In genomic region chr12:57226588-57227314, GRCh38 we compare ENCODE assay signal across 1 cellular context.
TF ChIP-seq lines count a peak whose summit lies in the region.

No MANE protein-coding gene starts in this region.

TF ChIP-seq in HepG2, 621 proteins besides CTCF, POLR2A, EP300 and RAD21:
- peak; percentile 96 for TF ChIP-seq ZNF205 (CRISPR knock-in tag; IDR thresholded peaks at IDR 0.05)
- TF ChIP-seq NR2F2 (IDR thresholded peaks at IDR 0.05; ENCODE audit: borderline replicate concordance, low read depth): no peak
- TF ChIP-seq, protein P1, sequence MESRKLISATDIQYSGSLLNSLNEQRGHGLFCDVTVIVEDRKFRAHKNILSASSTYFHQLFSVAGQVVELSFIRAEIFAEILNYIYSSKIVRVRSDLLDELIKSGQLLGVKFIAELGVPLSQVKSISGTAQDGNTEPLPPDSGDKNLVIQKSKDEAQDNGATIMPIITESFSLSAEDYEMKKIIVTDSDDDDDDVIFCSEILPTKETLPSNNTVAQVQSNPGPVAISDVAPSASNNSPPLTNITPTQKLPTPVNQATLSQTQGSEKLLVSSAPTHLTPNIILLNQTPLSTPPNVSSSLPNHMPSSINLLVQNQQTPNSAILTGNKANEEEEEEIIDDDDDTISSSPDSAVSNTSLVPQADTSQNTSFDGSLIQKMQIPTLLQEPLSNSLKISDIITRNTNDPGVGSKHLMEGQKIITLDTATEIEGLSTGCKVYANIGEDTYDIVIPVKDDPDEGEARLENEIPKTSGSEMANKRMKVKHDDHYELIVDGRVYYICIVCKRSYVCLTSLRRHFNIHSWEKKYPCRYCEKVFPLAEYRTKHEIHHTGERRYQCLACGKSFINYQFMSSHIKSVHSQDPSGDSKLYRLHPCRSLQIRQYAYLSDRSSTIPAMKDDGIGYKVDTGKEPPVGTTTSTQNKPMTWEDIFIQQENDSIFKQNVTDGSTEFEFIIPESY (CRISPR knock-in tag; IDR thresholded peaks at IDR 0.05): 0 out of 2 replicates have a peak, but pooled peaks have one; percentile 18
- TF ChIP-seq ERF (CRISPR knock-in tag; IDR thresholded peaks at IDR 0.05): no peak
